ENCODE assay signal across 13 cellular contexts in the genomic region with DNA sequence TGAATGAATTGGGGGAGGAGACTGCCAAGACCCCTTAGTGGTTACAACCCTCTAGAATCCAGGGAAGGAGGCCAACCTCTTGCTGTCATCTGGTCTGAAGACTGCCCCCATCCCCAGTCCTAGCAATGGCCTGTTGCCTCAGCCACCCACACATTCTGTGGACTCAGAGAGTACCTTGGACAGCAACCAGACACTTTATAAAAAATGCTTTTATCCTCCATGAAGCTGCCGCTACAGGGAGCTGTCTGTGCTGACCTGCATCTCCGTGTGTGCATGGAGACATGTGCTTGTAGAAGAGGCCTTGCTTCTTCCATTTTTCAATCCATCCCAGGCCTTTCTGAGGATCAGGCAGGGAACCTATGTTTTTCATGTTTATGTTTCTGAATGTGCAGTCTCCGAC. TPM values are rescaled to one million over a fixed set of nuclear protein-coding genes. Genes with fewer than 3 reads are reported as not detected.
DNase-seq lines count a peak whose midpoint lies in the region; ATAC-seq and TF ChIP-seq lines count a peak whose summit lies in the region.
"Had no signal": no experiment of that assay in that cellular context is flagged by ENCODE, and none has a peak within 500 bp of the region (broad histone marks: within the 10 kb centered on the region; RNA-seq: fewer than 3 reads in every experiment).

No MANE protein-coding gene starts in this region.

- no peak overlapping the region for H4K5ac ChIP-seq in mesendoderm (ENCODE audit: low read length)

- H3F3A ChIP-seq in smooth muscle cell (ENCODE audit: low read depth): no peaks in the 10 kb centered on the region

- in situ Hi-C loops in mammary epithelial cell (cut with MboI; ENCODE audit: low sequenced_read_pairs in 2 of 2): no loop called here

- H2BK120ac ChIP-seq in mesendoderm (ENCODE audit: low read depth, low read length): no peak overlapping the region

- no peaks in the 10 kb centered on the region for H3K4me1 ChIP-seq in mammary epithelial cell (ENCODE audit: insufficient read depth, low read length)
- no peaks in the 10 kb centered on the region for H3K4me1 ChIP-seq in mesendoderm (ENCODE audit: control insufficient read depth, low read depth, low read length)
- no peaks in the 10 kb centered on the region for H3K4me1 ChIP-seq in smooth muscle cell (ENCODE audit: low read depth)

- no peak overlapping the region for H3K23ac ChIP-seq in mesendoderm (ENCODE audit: low read length)

- H3K27me3 ChIP-seq in mammary epithelial cell (ENCODE audit: insufficient read depth, low read length) (no peaks in the 10 kb centered on the region), mesendoderm (ENCODE audit: insufficient read depth, low read length, poor library complexity) (no peaks in the 10 kb centered on the region), smooth muscle cell (ENCODE audit: low read depth) (peaks cover 36% of the 10 kb centered on the region)

- H4K20me1 ChIP-seq in mammary epithelial cell (ENCODE audit: insufficient read depth, low read length) (no peaks in the 10 kb centered on the region), smooth muscle cell (ENCODE audit: low read depth) (no peaks in the 10 kb centered on the region)

- H4K8ac ChIP-seq in mesendoderm (ENCODE audit: low read depth, low read length): no peak overlapping the region

- H2BK15ac ChIP-seq in mesendoderm (replicated peaks; ENCODE audit: low read depth): no peak overlapping the region

- 48% methylated on average over 2 of the region's 3 CpGs for WGBS in mammary epithelial cell (ENCODE audit: low coverage, missing lambda C conversion rate)
- WGBS in mesendoderm (ENCODE audit: extremely low coverage, insufficient coverage, low lambda C conversion rate): no CpG with 5 or more reads among the region's 3 CpGs
- 35% methylated on average over 3 of the region's 3 CpGs for WGBS in smooth muscle cell (ENCODE audit: low lambda C conversion rate)

- H3K4me2 ChIP-seq in mammary epithelial cell (ENCODE audit: insufficient read depth, low read depth, low read length) (no peak overlapping the region), mesendoderm (ENCODE audit: low read length) (no peak overlapping the region), smooth muscle cell (no peak overlapping the region)

- no peak for ATAC-seq in HG03354 (IDR thresholded peaks at IDR 0.05; ENCODE audit: poor library complexity, severe bottlenecking, unreplicated experiment)
- no peak for ATAC-seq in HG03460 (IDR thresholded peaks at IDR 0.05; ENCODE audit: unreplicated experiment)

- no peak for TF ChIP-seq CTCF in mammary epithelial cell (conservative IDR thresholded peaks at IDR 0.05 in 1 of 2, IDR thresholded peaks at IDR 0.05 in 1 of 2; ENCODE audit: extremely low read depth in 1 of 2, insufficient read depth in 1 of 2, low read depth in 1 of 2, low read length in 2 of 2)
- no peak for TF ChIP-seq CTCF in smooth muscle cell (IDR thresholded peaks at IDR 0.05; ENCODE audit: borderline replicate concordance, insufficient read depth, poor library complexity, severe bottlenecking)

- H3K27ac ChIP-seq in mammary epithelial cell (ENCODE audit: insufficient read depth, low read depth, low read length) (no peak overlapping the region), mesendoderm (ENCODE audit: low read depth, low read length) (no peak overlapping the region), smooth muscle cell (ENCODE audit: low read depth) (no peak overlapping the region)

- H3K4me3 ChIP-seq in mammary epithelial cell (replicated peaks in 1 of 3; ENCODE audit: insufficient read depth in 1 of 3, low read depth in 2 of 3, low read length in 3 of 3) (no peak overlapping the region), mesendoderm (ENCODE audit: low read length) (no peak overlapping the region), smooth muscle cell (no peak overlapping the region)

- dilution Hi-C loops in mammary epithelial cell (cut with HindIII; ENCODE audit: low sequenced_read_pairs): no loop called here

- H3K4ac ChIP-seq in mesendoderm (ENCODE audit: low read depth, low read length): no peak overlapping the region

- intact Hi-C loops in mammary epithelial cell (cut with micrococcal nuclease): no loop called here

- no peak overlapping the region for H2AFZ ChIP-seq in mammary epithelial cell (ENCODE audit: low read depth, low read length)
- H2AFZ ChIP-seq in smooth muscle cell (ENCODE audit: low read depth): no peak overlapping the region

- DNase-seq in H4 (ENCODE audit: low spot score): peak; percentile 40
- peak; percentile 50 for DNase-seq in NAMALWA (ENCODE audit: low spot score)
- peak; percentile 37 for DNase-seq in mammary epithelial cell
- DNase-seq in mesendoderm: peak; percentile 72
- DNase-seq in activated CD4-positive, alpha-beta T cell treated with anti-CD3 and anti-CD28 coated beads, Interleukin-2, amount 50 U/mL, for 4 hours: no peak
- no peak for DNase-seq in smooth muscle cell (lab: John Stamatoyannopoulos, UW; ENCODE audit: unreplicated experiment)
- DNase-seq: activated naive CD4-positive, alpha-beta T cell; hypothalamus; NCI-H1048; stimulated activated CD8-positive, alpha-beta memory T cell treated with anti-CD3 and anti-CD28 coated beads, Interleukin-4, amount 100 ng/mL, for 48 hours; T-helper 1 cell had no signal

- H3K9me3 ChIP-seq in mammary epithelial cell (replicated peaks; ENCODE audit: insufficient read depth, low read length) (no peaks in the 10 kb centered on the region), smooth muscle cell (replicated peaks; ENCODE audit: low read depth) (no peaks in the 10 kb centered on the region)

- no peak overlapping the region for H3K18ac ChIP-seq in mesendoderm (ENCODE audit: low read length)

- CTCF ChIA-PET in mammary epithelial cell (lab: Charles Lee; ENCODE audit: low non-redundant PET): interaction anchor here (0.6 kb wide), 1 partner anchor 115 kb away, joined by 5 read pairs; no protein-coding TSS in a partner anchor

- no peak overlapping the region for H3K56ac ChIP-seq in mesendoderm (ENCODE audit: low read length)

- H2AK5ac ChIP-seq in mesendoderm (ENCODE audit: low read length): no peak overlapping the region

- no peak overlapping the region for H2BK5ac ChIP-seq in mesendoderm (ENCODE audit: low read length)

- H3K36me3 ChIP-seq in mammary epithelial cell (ENCODE audit: insufficient read depth, low read length): no peaks in the 10 kb centered on the region
- H3K36me3 ChIP-seq in mesendoderm (ENCODE audit: control insufficient read depth, insufficient read depth, low read length): no peaks in the 10 kb centered on the region
- H3K36me3 ChIP-seq in smooth muscle cell (ENCODE audit: low read depth): no peaks in the 10 kb centered on the region

- BruUV-seq in mammary epithelial cell (replicated peaks; lab: Mats Ljungman, UMichigan): no TSS peak

- no peaks in the 10 kb centered on the region for H3K79me1 ChIP-seq in mesendoderm (ENCODE audit: low read length)

- H3K79me2 ChIP-seq in mammary epithelial cell (ENCODE audit: insufficient read depth, low read length): no peaks in the 10 kb centered on the region
- H3K79me2 ChIP-seq in mesendoderm (ENCODE audit: control insufficient read depth, insufficient read depth, low read length): no peaks in the 10 kb centered on the region
- no peaks in the 10 kb centered on the region for H3K79me2 ChIP-seq in smooth muscle cell (ENCODE audit: low read depth)

- H3K9ac ChIP-seq in mammary epithelial cell (ENCODE audit: insufficient read depth, low read length): no peak overlapping the region
- no peak overlapping the region for H3K9ac ChIP-seq in mesendoderm (ENCODE audit: low read length)
- no peak overlapping the region for H3K9ac ChIP-seq in smooth muscle cell (ENCODE audit: low read depth)

RNA-seq across cellular contexts. Expression of gene CDH22, which starts 15.2 kb away (rescaled TPM):
- total RNA-seq in H4 (2014; rRNA removed; shearing (Covaris generic)): not detected in 2 replicates
- total RNA-seq in mammary epithelial cell (not detected), smooth muscle cell (not detected in 2 replicates)
- polyA plus RNA-seq in mammary epithelial cell (not detected), smooth muscle cell (not detected in 2 replicates)
- not detected for polyA minus RNA-seq in mammary epithelial cell
- polyA plus RNA-seq in mesendoderm (2013, experiment 1 of 2): 0.08 TPM
- 0.01 TPM for polyA plus RNA-seq in mesendoderm (2013, experiment 2 of 2)

Comparison
In these comparisons a context has a peak if more than half of its experiments do, and no peak if none do; other contexts are left out.
1. DNase-seq: peak in H4 (single experiment), NAMALWA (single experiment), mammary epithelial cell (single experiment) and mesendoderm (single experiment); none in activated CD4-positive, alpha-beta T cell treated with anti-CD3 and anti-CD28 coated beads, Interleukin-2, amount 50 U/mL, for 4 hours (0 of 2) and smooth muscle cell (single experiment).